2 cellular contexts compared by ENCODE assay signal in genomic region chr10:4669585-4669984, GRCh38.
A peak's percentile ranks its signal among the peaks of the same experiment; 100 is the strongest.
TF ChIP-seq lines count a peak whose summit lies in the region.

No MANE protein-coding gene starts in this region.

TF ChIP-seq in IMR-90, 13 proteins besides CTCF, POLR2A, EP300 and RAD21:
- TF ChIP-seq MAFK (IDR thresholded peaks at IDR 0.05; ENCODE audit: low read depth, low read length) (no peak), SMC3 (IDR thresholded peaks at IDR 0.05; ENCODE audit: low read depth, low read length) (no peak), USF2 (IDR thresholded peaks at IDR 0.05; ENCODE audit: low read depth, low read length) (no peak), BHLHE40 (IDR thresholded peaks at IDR 0.05; ENCODE audit: low read depth, low read length) (no peak), RFX5 (IDR thresholded peaks at IDR 0.05; ENCODE audit: low read depth, low read length) (no peak), NFE2L2 (IDR thresholded peaks at IDR 0.05; ENCODE audit: low read depth, low read length) (no peak), MAZ (IDR thresholded peaks at IDR 0.05; ENCODE audit: borderline replicate concordance, low read depth, low read length) (no peak), MXI1 (IDR thresholded peaks at IDR 0.05; ENCODE audit: borderline replicate concordance, low read depth, low read length) (no peak), CHD1 (IDR thresholded peaks at IDR 0.05; ENCODE audit: low read depth, low read length) (no peak), FOS (IDR thresholded peaks at IDR 0.05; ENCODE audit: low read depth, low read length) (no peak), RCOR1 (IDR thresholded peaks at IDR 0.05; ENCODE audit: insufficient replicate concordance, low read length) (no peak), ELK1 (IDR thresholded peaks at IDR 0.05; ENCODE audit: borderline replicate concordance, low read depth, low read length) (no peak), CEBPB (IDR thresholded peaks at IDR 0.05; ENCODE audit: low read depth, low read length) (no peak)

TF ChIP-seq in H1, 55 proteins besides CTCF, POLR2A, EP300 and RAD21:
- TF ChIP-seq CEBPB (IDR thresholded peaks at IDR 0.05; ENCODE audit: low read depth, low read length) = peak; percentile 67
- TF ChIP-seq TAF1 (IDR thresholded peaks at IDR 0.05; ENCODE audit: low read depth, low read length) = no peak
